ENCODE assay signal across 1 cellular context in the genomic region with DNA sequence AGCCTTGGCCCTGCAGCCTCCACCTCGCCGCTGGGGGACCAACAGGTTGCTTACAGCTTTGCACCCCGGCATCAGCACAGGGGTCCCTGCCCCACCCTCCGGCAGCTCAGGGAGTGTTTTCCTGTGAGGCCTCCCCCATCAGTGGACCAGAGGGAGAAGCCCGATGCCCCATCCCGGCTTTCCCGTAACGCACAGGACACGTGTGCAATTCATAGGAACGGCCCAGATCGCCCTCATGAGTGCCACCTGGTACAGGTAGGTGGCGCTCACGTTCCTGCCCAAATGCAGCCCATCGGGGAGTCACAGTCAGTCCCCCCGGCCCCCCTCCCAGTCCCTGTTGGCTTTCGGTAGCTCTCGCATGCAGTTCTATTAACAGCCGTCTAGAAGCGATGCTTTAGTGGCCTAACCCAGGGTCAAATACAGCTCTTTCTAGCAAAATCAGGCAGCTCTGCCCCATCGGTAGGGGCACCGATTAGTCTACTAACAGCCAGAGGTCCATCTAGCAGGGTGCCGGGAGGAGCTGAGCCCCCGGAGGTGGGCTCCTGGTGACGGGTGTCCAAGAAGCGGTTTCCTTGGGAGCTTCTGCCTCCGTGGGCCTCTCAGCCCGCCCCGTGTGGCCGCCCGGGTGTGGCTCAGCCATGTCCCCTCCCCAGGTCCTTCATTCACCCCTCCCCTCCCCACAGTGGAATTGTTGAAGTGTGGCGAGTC.
A peak's percentile ranks its signal among the peaks of the same experiment; 100 is the strongest.
TF ChIP-seq lines count a peak whose summit lies in the region.

No MANE protein-coding gene starts in this region.

TF ChIP-seq in K562, 482 proteins besides CTCF, POLR2A, EP300 and RAD21 (continued from another document):
- TF ChIP-seq, protein P1, sequence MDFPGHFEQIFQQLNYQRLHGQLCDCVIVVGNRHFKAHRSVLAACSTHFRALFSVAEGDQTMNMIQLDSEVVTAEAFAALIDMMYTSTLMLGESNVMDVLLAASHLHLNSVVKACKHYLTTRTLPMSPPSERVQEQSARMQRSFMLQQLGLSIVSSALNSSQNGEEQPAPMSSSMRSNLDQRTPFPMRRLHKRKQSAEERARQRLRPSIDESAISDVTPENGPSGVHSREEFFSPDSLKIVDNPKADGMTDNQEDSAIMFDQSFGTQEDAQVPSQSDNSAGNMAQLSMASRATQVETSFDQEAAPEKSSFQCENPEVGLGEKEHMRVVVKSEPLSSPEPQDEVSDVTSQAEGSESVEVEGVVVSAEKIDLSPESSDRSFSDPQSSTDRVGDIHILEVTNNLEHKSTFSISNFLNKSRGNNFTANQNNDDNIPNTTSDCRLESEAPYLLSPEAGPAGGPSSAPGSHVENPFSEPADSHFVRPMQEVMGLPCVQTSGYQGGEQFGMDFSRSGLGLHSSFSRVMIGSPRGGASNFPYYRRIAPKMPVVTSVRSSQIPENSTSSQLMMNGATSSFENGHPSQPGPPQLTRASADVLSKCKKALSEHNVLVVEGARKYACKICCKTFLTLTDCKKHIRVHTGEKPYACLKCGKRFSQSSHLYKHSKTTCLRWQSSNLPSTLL (IDR thresholded peaks at IDR 0.05) = no peak
- TF ChIP-seq ZNF23 (CRISPR knock-in tag; IDR thresholded peaks at IDR 0.05) = no peak
- no peak for TF ChIP-seq CHCHD3 (CRISPR knock-in tag; IDR thresholded peaks at IDR 0.05)
- no peak for TF ChIP-seq PHTF2 (CRISPR knock-in tag; IDR thresholded peaks at IDR 0.05)
- TF ChIP-seq ASH1L (IDR thresholded peaks at IDR 0.05; ENCODE audit: borderline replicate concordance, low read depth, partially characterized antibody) = no peak
- TF ChIP-seq SIX5 (IDR thresholded peaks at IDR 0.05; ENCODE audit: borderline replicate concordance in 1 of 2, insufficient read depth in 1 of 2, low read depth in 1 of 2, low read length in 2 of 2) = no peak
- no peak for TF ChIP-seq TEAD1 (CRISPR knock-in tag; IDR thresholded peaks at IDR 0.05)
- TF ChIP-seq LARP7 (IDR thresholded peaks at IDR 0.05) = no peak
- no peak for TF ChIP-seq CBX2 (IDR thresholded peaks at IDR 0.05; ENCODE audit: insufficient read depth, low read length, poor library complexity, severe bottlenecking)
- no peak for TF ChIP-seq HDAC2 (IDR thresholded peaks at IDR 0.05)
- TF ChIP-seq ZBTB7A (IDR thresholded peaks at IDR 0.05; ENCODE audit: borderline replicate concordance, control insufficient read depth, low read depth, low read length) = peak; percentile 84
- no peak for TF ChIP-seq POLR3G (IDR thresholded peaks at IDR 0.05; ENCODE audit: extremely low read depth, insufficient read length, insufficient replicate concordance)
- TF ChIP-seq KAT7 (CRISPR knock-in tag; IDR thresholded peaks at IDR 0.05; ENCODE audit: borderline replicate concordance) = no peak
- TF ChIP-seq ZNF699 (CRISPR knock-in tag; IDR thresholded peaks at IDR 0.05; ENCODE audit: insufficient replicate concordance) = no peak
- TF ChIP-seq ZC3H8 (IDR thresholded peaks at IDR 0.05) = no peak
- TF ChIP-seq THAP12 (CRISPR knock-in tag; IDR thresholded peaks at IDR 0.05) = no peak
- no peak for TF ChIP-seq HSF4 (CRISPR knock-in tag; IDR thresholded peaks at IDR 0.05; ENCODE audit: borderline replicate concordance)
- TF ChIP-seq KHSRP (IDR thresholded peaks at IDR 0.05) = no peak
- no peak for TF ChIP-seq ZBTB40 (IDR thresholded peaks at IDR 0.05)
- no peak for TF ChIP-seq ZBTB40 (CRISPR knock-in tag; IDR thresholded peaks at IDR 0.05)
- peak; percentile 58 for TF ChIP-seq CTCFL (IDR thresholded peaks at IDR 0.05; ENCODE audit: borderline replicate concordance, insufficient read depth, low read depth, low read length, poor library complexity, severe bottlenecking)
- TF ChIP-seq FOXA3 (CRISPR knock-in tag; conservative IDR thresholded peaks at IDR 0.05 in 1 of 2, IDR thresholded peaks at IDR 0.05 in 1 of 2) = no peak
- no peak for TF ChIP-seq FOXA1 (IDR thresholded peaks at IDR 0.05; ENCODE audit: borderline replicate concordance)
- TF ChIP-seq SOX6 (IDR thresholded peaks at IDR 0.05) = no peak
- no peak for TF ChIP-seq NCOA2 (IDR thresholded peaks at IDR 0.05; ENCODE audit: partially characterized antibody in 2 of 2)
- TF ChIP-seq SP2 (IDR thresholded peaks at IDR 0.05; ENCODE audit: extremely low read depth, low read depth, low read length, poor library complexity, severe bottlenecking) = no peak
- no peak for TF ChIP-seq ATF1 (CRISPR knock-in tag; IDR thresholded peaks at IDR 0.05)
- no peak for TF ChIP-seq ATF1 (tag; IDR thresholded peaks at IDR 0.05)
- TF ChIP-seq ZNF551 (CRISPR knock-in tag; IDR thresholded peaks at IDR 0.05) = no peak
- no peak for TF ChIP-seq ZNF253 (CRISPR knock-in tag; conservative IDR thresholded peaks at IDR 0.05)
TF ChIP-seq in K562: peak in this region for 20.
